In the genomic region with DNA sequence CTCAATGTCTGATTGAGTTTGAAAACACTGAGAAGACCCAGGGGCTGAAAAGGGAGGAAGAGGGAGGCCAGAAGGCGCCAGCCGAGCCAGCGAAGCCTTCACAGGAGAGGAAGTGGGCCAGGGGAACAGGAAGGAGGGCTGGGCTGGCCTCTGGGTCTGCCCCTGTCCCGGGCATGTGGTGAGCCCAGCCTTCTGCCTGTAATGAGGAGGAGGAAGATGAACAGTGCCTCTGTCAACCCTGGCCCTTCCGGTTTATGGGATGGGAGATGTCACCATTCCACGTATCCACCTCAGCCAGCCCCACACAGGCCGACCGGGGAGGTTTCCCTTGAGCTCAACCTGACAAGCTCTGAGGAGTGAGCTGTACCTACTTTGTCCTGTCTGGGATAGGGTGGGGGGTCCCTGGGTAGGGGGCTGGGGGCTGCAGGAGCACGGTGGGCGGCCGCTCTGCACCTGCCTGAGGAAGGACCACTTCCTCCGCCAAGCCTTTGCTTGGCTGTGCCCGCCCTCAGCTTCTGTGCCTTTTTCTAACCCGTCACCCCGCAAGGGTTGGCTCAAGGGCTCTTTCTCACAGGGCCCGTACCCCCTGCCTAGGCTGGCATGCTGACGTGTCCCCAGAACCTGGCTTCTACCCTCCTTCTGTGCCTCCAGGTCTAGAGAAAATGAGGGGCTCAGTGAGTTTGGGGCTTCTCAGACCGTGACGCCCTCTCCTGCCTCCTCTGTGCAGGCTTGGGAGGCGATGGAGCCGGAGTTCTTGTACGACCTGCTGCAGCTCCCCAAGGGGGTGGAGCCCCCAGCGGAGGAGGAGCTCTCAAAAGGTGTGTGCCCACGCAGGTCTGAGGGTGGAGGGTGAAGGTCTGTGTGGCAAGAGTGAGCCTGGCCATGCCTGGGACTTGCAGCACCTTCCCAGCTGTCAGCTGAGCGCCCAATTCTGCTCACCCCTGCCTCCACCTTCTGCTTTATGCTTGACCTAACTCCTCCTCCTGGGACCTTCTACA, we compare ENCODE assay signal across 8 cellular contexts. TPM values are rescaled to one million over a fixed set of nuclear protein-coding genes. Genes with fewer than 3 reads are reported as not detected.
DNase-seq lines count a peak whose midpoint lies in the region; ATAC-seq and TF ChIP-seq lines count a peak whose summit lies in the region.

No MANE protein-coding gene starts in this region.

- no peaks in the 10 kb centered on the region for H3K27me3 Mint-ChIP-seq in T-cell

- no peaks in the 10 kb centered on the region for H3K27me3 ChIP-seq in colonic mucosa
- H3K27me3 ChIP-seq in skeletal muscle tissue (ENCODE audit: control insufficient read depth in 3 of 3, insufficient read depth in 3 of 3, low read length in 3 of 3), result peaks cover 9 to 40% (median 33%) of the 10 kb centered on the region in 3 donors
- H3K27me3 ChIP-seq in hepatocyte, result no peaks in the 10 kb centered on the region

- H3K9ac ChIP-seq in colonic mucosa (ENCODE audit: low read depth in 2 of 2, low read length in 2 of 2) (peak overlapping the region in 1 of 2 donors; percentile 46), skeletal muscle tissue (ENCODE audit: low read depth in 1 of 3, low read length in 3 of 3) (no peak overlapping the region)

- TF ChIP-seq CTCF in GM10266 (IDR thresholded peaks at IDR 0.05; ENCODE audit: control insufficient read depth, insufficient read depth, low read depth, missing control alignments) (no peak), colonic mucosa (IDR thresholded peaks at IDR 0.05) (no peak), hepatocyte (IDR thresholded peaks at IDR 0.05; ENCODE audit: poor library complexity) (no peak)

- H3K4me3 ChIP-seq in colonic mucosa, result no peak overlapping the region
- peak overlapping the region in 1 of 3 donors; percentile 49 for H3K4me3 ChIP-seq in skeletal muscle tissue (ENCODE audit: low read length in 3 of 3)
- H3K4me3 ChIP-seq in hepatocyte, result no peak overlapping the region

- peak overlapping the region; percentile 95 to 96 for H3K27ac Mint-ChIP-seq in T-cell

- no peaks in the 10 kb centered on the region for H4K20me1 ChIP-seq in hepatocyte (ENCODE audit: insufficient read depth, poor library complexity, severe bottlenecking)

- H3K79me2 ChIP-seq in hepatocyte, result no peaks in the 10 kb centered on the region

- peaks cover 32 to 38% (median 35%) of the 10 kb centered on the region in 3 donors for H3K4me1 Mint-ChIP-seq in T-cell

- no peaks in the 10 kb centered on the region for H3K9me3 ChIP-seq in colonic mucosa
- H3K9me3 ChIP-seq in skeletal muscle tissue (ENCODE audit: control insufficient read depth in 3 of 3, low read length in 3 of 3), result no peaks in the 10 kb centered on the region
- no peaks in the 10 kb centered on the region for H3K9me3 ChIP-seq in hepatocyte (ENCODE audit: low read depth)

- no peaks in the 10 kb centered on the region for H3K9me2 ChIP-seq in hepatocyte (replicated peaks; ENCODE audit: insufficient read depth)

- H3K27ac ChIP-seq in colonic mucosa, result peak overlapping the region; percentile 60
- H3K27ac ChIP-seq in skeletal muscle tissue (ENCODE audit: low read depth, low read length), result peak overlapping the region; percentile 36
- H3K27ac ChIP-seq in hepatocyte, result no peak overlapping the region

- H3K4me2 ChIP-seq in hepatocyte, result no peak overlapping the region

- H2AFZ ChIP-seq in hepatocyte, result no peak overlapping the region

- ATAC-seq in T-cell (replicated peaks in 1 of 4) (peak; percentile 30 to 51 (median 40)), HG03039 (IDR thresholded peaks at IDR 0.05; ENCODE audit: unreplicated experiment) (no peak)

- POLR2A ChIA-PET in T-cell (lab: Charles Lee), result no interaction called here

- intact Hi-C loops in colonic mucosa (cut with DNase I), result no loop called here

- CTCF ChIA-PET in T-cell (lab: Charles Lee), result no interaction called here

- DNase-seq in GM10266 (ENCODE audit: extremely low spot score), result peak; percentile 45
- DNase-seq in T-cell, result peak in 33 of 34 experiments; percentile 9 to 61 (median 30)
- peak; percentile 45 for DNase-seq in colonic mucosa
- no peak for DNase-seq in hepatocyte (ENCODE audit: low spot score)
- no peak for DNase-seq in T1000 (lab: John Stamatoyannopoulos, UW)
- no peak for DNase-seq in NCI-H146 (lab: John Stamatoyannopoulos, UW)

- peak overlapping the region; percentile 84 to 86 (median 86) for H3K4me3 Mint-ChIP-seq in T-cell

- WGBS in hepatocyte (ENCODE audit: low lambda C conversion rate, missing lambda C conversion rate), result 91% methylated on average over 18 of the region's 25 CpGs

- no peaks in the 10 kb centered on the region for H3K9me3 Mint-ChIP-seq in T-cell

- H3K4me1 ChIP-seq in colonic mucosa, result no peaks in the 10 kb centered on the region
- H3K4me1 ChIP-seq in skeletal muscle tissue (ENCODE audit: control insufficient read depth in 3 of 3, insufficient read depth in 3 of 3, low read length in 3 of 3), result no peaks in the 10 kb centered on the region
- no peaks in the 10 kb centered on the region for H3K4me1 ChIP-seq in hepatocyte (ENCODE audit: insufficient read depth)

- peaks cover 6% of the 10 kb centered on the region for H3K36me3 Mint-ChIP-seq in T-cell

- H3K36me3 ChIP-seq in colonic mucosa, result no peaks in the 10 kb centered on the region
- H3K36me3 ChIP-seq in skeletal muscle tissue (ENCODE audit: control insufficient read depth in 3 of 3, insufficient read depth in 3 of 3, low read length in 3 of 3), result no peaks in the 10 kb centered on the region
- H3K36me3 ChIP-seq in hepatocyte (replicated peaks; ENCODE audit: insufficient read depth, low read depth), result no peaks in the 10 kb centered on the region

RNA-seq across cellular contexts. Expression of a gene that starts 2.2 kb away (rescaled TPM):
- total RNA-seq in T-cell (100 to 1,000 TPM; 153 to 236 (median 197) TPM), colonic mucosa (1 to 10 TPM; 2.4 to 4.1 TPM), skeletal muscle tissue (3.1 TPM), hepatocyte (0.96 and 1.00 TPM in 2 replicates)
- polyA plus RNA-seq in hepatocyte, result 0.77 and 2.8 TPM in 2 replicates

Comparison
In these comparisons a context has a peak if more than half of its experiments do, and no peak if none do; other contexts are left out.
1. DNase-seq: peak in GM10266 (single experiment), T-cell (33 of 34) and colonic mucosa (single experiment); none in hepatocyte (single experiment), T1000 (single experiment) and NCI-H146 (single experiment).
2. RNA of a gene that starts 2.2 kb away (total RNA-seq): 153 to 236 TPM in T-cell; 2.4 to 4.1 TPM in colonic mucosa, 3.1 TPM in skeletal muscle tissue (single experiment) and 0.96 to 1.00 TPM in hepatocyte; every median in the first group is over 10 times any median in the second.